Comparison of ENCODE assay signal across 21 cellular contexts in genomic region chr1:14876747-14877146, GRCh38.
"Had no signal": no experiment of that assay in that cellular context is flagged by ENCODE, and none has a peak within 500 bp of the region (broad histone marks: within the 10 kb centered on the region; RNA-seq: fewer than 3 reads in every experiment).

No MANE protein-coding gene starts in this region.

- H3K27ac Mint-ChIP-seq: activated naive CD8-positive, alpha-beta T cell treated with anti-CD3 and anti-CD28 coated beads for 36 hours; activated T-helper 2 cell treated with anti-CD3 and anti-CD28 coated beads, Interferon-gamma antibody, Interleukin-2, Interleukin-4, amounts not matched to agents 10 μg/mL and 5 μg/mL and 100 μg/mL, durations not matched to agents 14 hours and 24 hours and 36 hours; naive thymus-derived CD4-positive, alpha-beta T cell; neural progenitor cell; stimulated activated memory B cell treated with anti-CD40 and anti-IgM and Interleukin-4, amounts not matched to agents 10 μg/mL and 1 μg/mL and 100 μg/mL, for 72 hours had no signal

- H3K4me3 ChIP-seq: cardiac muscle cell, esophagus muscularis mucosa, heart left ventricle, lower lobe of right lung, neural progenitor cell, stomach, transverse colon, uterus had no signal

- H3K9me3 ChIP-seq: esophagus muscularis mucosa, heart left ventricle, lower lobe of right lung, stomach, transverse colon, uterus had no signal

- H3K27me3 ChIP-seq: cardiac muscle cell, neural progenitor cell, stomach, transverse colon, uterus had no signal

- H3K27ac ChIP-seq: cardiac muscle cell, esophagus muscularis mucosa, heart left ventricle, lower lobe of right lung, neural progenitor cell, stomach, transverse colon, uterus had no signal

- DNase-seq: activated CD8-positive, alpha-beta memory T cell treated with anti-CD3 and anti-CD28 coated beads for 24 hours; activated CD8-positive, alpha-beta memory T cell treated with anti-CD3 and anti-CD28 coated beads, Interleukin-2, amount 50 U/mL, for 4 hours; activated naive CD4-positive, alpha-beta T cell; activated naive CD8-positive, alpha-beta T cell treated with anti-CD3 and anti-CD28 coated beads for 36 hours; activated T-cell treated with anti-CD3 and anti-CD28 coated beads, Interleukin-2, amount 50 U/mL, for 4 hours; amniotic stem cell; cortex of kidney; heart left ventricle; lower lobe of right lung; naive thymus-derived CD4-positive, alpha-beta T cell; stimulated activated CD4-positive, alpha-beta T cell treated with anti-CD3 and anti-CD28 coated beads, Interleukin-15, amount 100 ng/mL, for 24 hours; transverse colon; uterus had no signal

- H3K9ac ChIP-seq: neural progenitor cell had no signal

- H2AFZ ChIP-seq: neural progenitor cell had no signal

- H3K27me3 Mint-ChIP-seq: stimulated activated memory B cell treated with anti-CD40 and anti-IgM and Interleukin-4, amounts not matched to agents 10 μg/mL and 1 μg/mL and 100 μg/mL, for 72 hours had no signal

- H3K4me3 Mint-ChIP-seq: activated naive CD8-positive, alpha-beta T cell treated with anti-CD3 and anti-CD28 coated beads for 36 hours; activated T-cell treated with anti-CD3 and anti-CD28 coated beads, Interleukin-2, amount 50 U/mL, for 4 hours; naive thymus-derived CD4-positive, alpha-beta T cell; neural progenitor cell; stimulated activated memory B cell treated with anti-CD40 and anti-IgM and Interleukin-4, amounts not matched to agents 10 μg/mL and 1 μg/mL and 100 μg/mL, for 72 hours had no signal

- H3K4me2 ChIP-seq: neural progenitor cell had no signal

- H3K36me3 ChIP-seq: cardiac muscle cell, esophagus muscularis mucosa, heart left ventricle, lower lobe of right lung, neural progenitor cell, stomach, transverse colon, uterus had no signal

- H3K36me3 Mint-ChIP-seq: activated naive CD8-positive, alpha-beta T cell treated with anti-CD3 and anti-CD28 coated beads for 36 hours; neural progenitor cell; stimulated activated memory B cell treated with anti-CD40 and anti-IgM and Interleukin-4, amounts not matched to agents 10 μg/mL and 1 μg/mL and 100 μg/mL, for 72 hours had no signal

- ATAC-seq: activated T-cell treated with anti-CD3 and anti-CD28 coated beads, Interleukin-2, amount 50 U/mL, for 4 hours; heart left ventricle; left lobe of liver; lower lobe of right lung; naive thymus-derived CD4-positive, alpha-beta T cell; sciatic nerve; stimulated activated memory B cell treated with anti-CD40 and anti-IgM and Interleukin-4, amounts not matched to agents 10 μg/mL and 1 μg/mL and 100 μg/mL, for 72 hours had no signal

- H3K9me3 Mint-ChIP-seq: activated naive CD8-positive, alpha-beta T cell treated with anti-CD3 and anti-CD28 coated beads for 36 hours; activated T-cell treated with anti-CD3 and anti-CD28 coated beads, Interleukin-2, amount 50 U/mL, for 4 hours; activated T-helper 2 cell treated with anti-CD3 and anti-CD28 coated beads, Interferon-gamma antibody, Interleukin-2, Interleukin-4, amounts not matched to agents 10 μg/mL and 5 μg/mL and 100 μg/mL, durations not matched to agents 14 hours and 24 hours and 36 hours; neural progenitor cell; stimulated activated memory B cell treated with anti-CD40 and anti-IgM and Interleukin-4, amounts not matched to agents 10 μg/mL and 1 μg/mL and 100 μg/mL, for 72 hours had no signal

- H3K4me1 Mint-ChIP-seq: activated naive CD8-positive, alpha-beta T cell treated with anti-CD3 and anti-CD28 coated beads for 36 hours; naive thymus-derived CD4-positive, alpha-beta T cell had no signal

- H3K4me1 ChIP-seq: heart left ventricle, transverse colon, uterus had no signal
